ENCODE assay signal across 1 cellular context in genomic region chr14:52124791-52125661, GRCh38.
TF ChIP-seq lines count a peak whose summit lies in the region.

No MANE protein-coding gene starts in this region.

TF ChIP-seq in SK-N-SH treated with all-trans-retinoic acid at 6 μM for 48 hours, 23 proteins besides CTCF, POLR2A, EP300 and RAD21 (continued from another document):
- TF ChIP-seq PATZ1 (CRISPR knock-in tag; IDR thresholded peaks at IDR 0.05; ENCODE audit: borderline replicate concordance), result no peak
- TF ChIP-seq PPARA (CRISPR knock-in tag; IDR thresholded peaks at IDR 0.05; ENCODE audit: borderline replicate concordance), result no peak
- no peak for TF ChIP-seq CSRNP3 (CRISPR knock-in tag; IDR thresholded peaks at IDR 0.05)
TF ChIP-seq in SK-N-SH treated with all-trans-retinoic acid at 6 μM for 48 hours: peak in this region for 0.
